14 cellular contexts compared by ENCODE assay signal in genomic region chr1:198072177-198072576, GRCh38.
DNase-seq lines count a peak whose midpoint lies in the region; ATAC-seq and TF ChIP-seq lines count a peak whose summit lies in the region.
"Had no signal": no experiment of that assay in that cellular context is flagged by ENCODE, and none has a peak within 500 bp of the region (broad histone marks: within the 10 kb centered on the region; RNA-seq: fewer than 3 reads in every experiment).

No MANE protein-coding gene starts in this region.

- H3K9me3 ChIP-seq in HCT116 (ENCODE audit: control insufficient read depth in 1 of 2, insufficient read depth in 1 of 2, low read depth in 1 of 2, low read length in 2 of 2) = no peaks in the 10 kb centered on the region

- H3K27ac ChIP-seq in HCT116 (ENCODE audit: low read depth, low read length) (no peak overlapping the region), VCaP (no peak overlapping the region)

- no peaks in the 10 kb centered on the region for H3K36me3 ChIP-seq in HCT116 (ENCODE audit: control insufficient read depth in 1 of 2, insufficient read depth in 2 of 2, low read length in 2 of 2)

- CTCF ChIA-PET in HCT116 (lab: Charles Lee) = interaction anchor here (0.7 to 1.4 kb wide), 6 partner anchors 12 to 627 kb away, joined by 3 to 4 read pairs (median 3); no protein-coding TSS in a partner anchor

- no peaks in the 10 kb centered on the region for H3K4me1 ChIP-seq in HCT116 (ENCODE audit: control insufficient read depth in 1 of 2, insufficient read depth in 2 of 2, low read length in 2 of 2)

- TF ChIP-seq RAD21 in HCT116 (IDR thresholded peaks at IDR 0.05; ENCODE audit: low read depth) = peak; percentile 52

- RAD21 ChIA-PET in HCT116 (lab: Charles Lee; ENCODE audit: low non-redundant PET in 1 of 2, low total read pairs in 2 of 2, uncharacterized antibody in 2 of 2, unreplicated experiment in 2 of 2) = no interaction called here

- no peak overlapping the region for H3K4me2 ChIP-seq in HCT116 (ENCODE audit: low read length)

- H3K79me2 ChIP-seq in HCT116 (ENCODE audit: insufficient read depth, low read length) = no peaks in the 10 kb centered on the region

- no peaks in the 10 kb centered on the region for H3K36me3 Mint-ChIP-seq in activated naive CD4-positive, alpha-beta T cell treated with anti-CD3 and anti-CD28 coated beads, Interleukin-2, amount 50 U/mL, for 72 hours
- H3K36me3 Mint-ChIP-seq: activated naive CD8-positive, alpha-beta T cell treated with anti-CD3 and anti-CD28 coated beads, Interleukin-2, amount 10 ng/mL, durations not matched to agents 7 days and 5 days had no signal

- H3K27me3 ChIP-seq in HCT116 (ENCODE audit: insufficient read depth, low read length) = no peaks in the 10 kb centered on the region

- intact Hi-C loops in HCT116 (cut with micrococcal nuclease) = loop anchor here (5.0 kb wide), 1 partner anchor 395 kb away; no protein-coding TSS in a partner anchor

- H3K9me3 Mint-ChIP-seq in activated naive CD4-positive, alpha-beta T cell treated with anti-CD3 and anti-CD28 coated beads, Interleukin-2, amount 50 U/mL, for 72 hours = no peaks in the 10 kb centered on the region

- DNase-seq in A172 (ENCODE audit: low spot score) (peak; percentile 26), HCT116 (ENCODE audit: low read depth, low spot score) (no peak), fibroblast of pulmonary artery (ENCODE audit: low read depth) (peak; percentile 42), NCI-H187 treated with DMSO at 0.1 percent for 48 hours (lab: John Stamatoyannopoulos, UW) (no peak), NCI-H2081 (lab: John Stamatoyannopoulos, UW) (no peak), NCI-H2196 treated with DMSO at 0.1 percent for 48 hours (lab: John Stamatoyannopoulos, UW; ENCODE audit: unreplicated experiment) (no peak)
- no peak for DNase-seq in activated naive CD4-positive, alpha-beta T cell treated with anti-CD3 and anti-CD28 coated beads, Interleukin-2, amount 50 U/mL, for 72 hours (ENCODE audit: low spot score in 2 of 2)
- DNase-seq: activated naive CD8-positive, alpha-beta T cell treated with anti-CD3 and anti-CD28 coated beads, Interleukin-2, amount 10 ng/mL, durations not matched to agents 7 days and 5 days; EL; hippocampal formation; NCI-H345; stimulated activated naive CD8-positive, alpha-beta T cell treated with anti-CD3 and anti-CD28 coated beads, Interleukin-15, Interleukin-2, amounts not matched to agents 100 U/mL and 50 U/mL, for 24 hours had no signal

- no peak overlapping the region for H2AFZ ChIP-seq in HCT116 (ENCODE audit: low read depth, low read length, poor library complexity, severe bottlenecking)

- H3K9me2 ChIP-seq in HCT116 (ENCODE audit: insufficient read depth) = no peaks in the 10 kb centered on the region

- POLR2A ChIA-PET in HCT116 (lab: Charles Lee) = no interaction called here

- no peak overlapping the region for H3K9ac ChIP-seq in HCT116 (ENCODE audit: low read length)

- no peak overlapping the region for H3K4me3 ChIP-seq in HCT116 (replicated peaks in 1 of 2; ENCODE audit: low read depth in 1 of 2, low read length in 2 of 2)
- H3K4me3 ChIP-seq in fibroblast of pulmonary artery (replicated peaks; ENCODE audit: low read depth, low read length) = no peak overlapping the region

- no peak overlapping the region for H3K27ac Mint-ChIP-seq in activated naive CD4-positive, alpha-beta T cell treated with anti-CD3 and anti-CD28 coated beads, Interleukin-2, amount 50 U/mL, for 72 hours
- H3K27ac Mint-ChIP-seq: activated naive CD8-positive, alpha-beta T cell treated with anti-CD3 and anti-CD28 coated beads, Interleukin-2, amount 10 ng/mL, durations not matched to agents 7 days and 5 days; B cell had no signal

- H4K20me1 ChIP-seq in HCT116 (ENCODE audit: insufficient read depth) = no peaks in the 10 kb centered on the region

- TF ChIP-seq CTCF in HCT116 (IDR thresholded peaks at IDR 0.05 in 2 of 3, conservative IDR thresholded peaks at IDR 0.05 in 1 of 3; ENCODE audit: borderline replicate concordance in 1 of 3, insufficient read depth in 1 of 3, low read depth in 2 of 3, low read length in 2 of 3) (peak; percentile 10 to 25 (median 21); a peak in 3 of 6 replicates), VCaP (conservative IDR thresholded peaks at IDR 0.05) (peak; percentile 51), fibroblast of pulmonary artery (IDR thresholded peaks at IDR 0.05; ENCODE audit: low read length, missing control alignments) (peak; percentile 47)

- BruUV-seq in HCT116 (replicated peaks; lab: Mats Ljungman, UMichigan) = no TSS peak

- ATAC-seq in HCT116 = peak; percentile 62
- no peak for ATAC-seq in activated naive CD4-positive, alpha-beta T cell treated with anti-CD3 and anti-CD28 coated beads, Interleukin-2, amount 50 U/mL, for 72 hours
- ATAC-seq: stimulated activated naive CD8-positive, alpha-beta T cell treated with anti-CD3 and anti-CD28 coated beads, Interleukin-15, Interleukin-2, amounts not matched to agents 100 U/mL and 50 U/mL, for 24 hours had no signal

- no peak for TF ChIP-seq POLR2A in HCT116 (IDR thresholded peaks at IDR 0.05; ENCODE audit: borderline replicate concordance, extremely low read depth, insufficient read depth, insufficient read length)

TF ChIP-seq in HCT116, 20 proteins besides CTCF, POLR2A, EP300 and RAD21:
- TF ChIP-seq FOSL1 (IDR thresholded peaks at IDR 0.05; ENCODE audit: low read depth) = no peak
- TF ChIP-seq POLR2AphosphoS5 (IDR thresholded peaks at IDR 0.05; ENCODE audit: low read depth, low read length) = no peak
- no peak for TF ChIP-seq MAX (IDR thresholded peaks at IDR 0.05)

Comparison
In these comparisons a context has a peak if more than half of its experiments do, and no peak if none do; other contexts are left out.
1. DNase-seq: peak in A172 (single experiment) and fibroblast of pulmonary artery (single experiment); none in HCT116 (single experiment), NCI-H187 treated with DMSO at 0.1 percent for 48 hours (single experiment), NCI-H2081 (0 of 2), NCI-H2196 treated with DMSO at 0.1 percent for 48 hours (single experiment) and activated naive CD4-positive, alpha-beta T cell treated with anti-CD3 and anti-CD28 coated beads, Interleukin-2, amount 50 U/mL, for 72 hours (0 of 2).
2. Peak in every context shown above with its lines, with median percentiles within 50 percentile points of each other: CTCF ChIP-seq.